10 cellular contexts compared by ENCODE assay signal in genomic region chr7:25967278-25968204, GRCh38.
DNase-seq lines count a peak whose midpoint lies in the region; ATAC-seq, FAIRE-seq and TF ChIP-seq lines count a peak whose summit lies in the region.
"Had no signal": no experiment of that assay in that cellular context is flagged by ENCODE, and none has a peak within 500 bp of the region (broad histone marks: within the 10 kb centered on the region; RNA-seq: fewer than 3 reads in every experiment).

No MANE protein-coding gene starts in this region.

- H3K9me3 ChIP-seq in CD8-positive, alpha-beta memory T cell (ENCODE audit: low read length) = no peaks in the 10 kb centered on the region
- no peaks in the 10 kb centered on the region for H3K9me3 ChIP-seq in ovary
- no peaks in the 10 kb centered on the region for H3K9me3 ChIP-seq in kidney (ENCODE audit: control insufficient read depth in 1 of 2, low read length in 2 of 2)
- no peaks in the 10 kb centered on the region for H3K9me3 ChIP-seq in MG63

- peak overlapping the region; percentile 16 to 88 (median 79) for H3K4me3 Mint-ChIP-seq in CD8-positive, alpha-beta memory T cell
- H3K4me3 Mint-ChIP-seq in T-helper 2 cell treated with Interferon-gamma antibody and Interleukin-4, amounts not matched to agents 5 μg/mL and 100 μg/mL, for 36 hours = no peak overlapping the region

- ATAC-seq in GM19324 (IDR thresholded peaks at IDR 0.05; ENCODE audit: low FRiP score, unreplicated experiment) (peak; percentile 24), HG03135 (IDR thresholded peaks at IDR 0.05; ENCODE audit: unreplicated experiment) (peak; percentile 38)

- H3K36me3 ChIP-seq in CD8-positive, alpha-beta memory T cell (ENCODE audit: insufficient read depth, low read length) = no peaks in the 10 kb centered on the region
- H3K36me3 ChIP-seq in ovary (no peaks in the 10 kb centered on the region), H7 (replicated peaks; ENCODE audit: control insufficient read depth, insufficient read depth, low read length) (no peaks in the 10 kb centered on the region), kidney (ENCODE audit: control insufficient read depth in 1 of 2, insufficient read depth in 2 of 2, low read length in 2 of 2) (no peaks in the 10 kb centered on the region), MG63 (no peaks in the 10 kb centered on the region)

- peaks cover 16 to 64% of the 10 kb centered on the region in 2 donors for H3K27me3 Mint-ChIP-seq in CD8-positive, alpha-beta memory T cell
- H3K27me3 Mint-ChIP-seq in T-helper 2 cell treated with Interferon-gamma antibody and Interleukin-4, amounts not matched to agents 5 μg/mL and 100 μg/mL, for 36 hours (ENCODE audit: low read depth) = peaks cover 23% of the 10 kb centered on the region

- TF ChIP-seq CTCF in ovary (IDR thresholded peaks at IDR 0.05) = no peak
- no peak for TF ChIP-seq CTCF in kidney (IDR thresholded peaks at IDR 0.05; ENCODE audit: borderline replicate concordance, extremely low read depth, insufficient read depth)

- no peaks in the 10 kb centered on the region for H3K36me3 Mint-ChIP-seq in CD8-positive, alpha-beta memory T cell
- H3K36me3 Mint-ChIP-seq in T-helper 2 cell treated with Interferon-gamma antibody and Interleukin-4, amounts not matched to agents 5 μg/mL and 100 μg/mL, for 36 hours (ENCODE audit: low read depth) = no peaks in the 10 kb centered on the region

- intact Hi-C loops in ovary (cut with DNase I) (no loop called here), kidney (cut with DNase I) (no loop called here)

- CTCF ChIA-PET in CD8-positive, alpha-beta memory T cell (lab: Charles Lee) = interaction anchor here (1.1 to 1.3 kb wide), 2 partner anchors 8 to 18 kb away, joined by 3 read pairs; no protein-coding TSS in a partner anchor

- H3K9ac ChIP-seq in kidney (ENCODE audit: low read length in 2 of 2) = no peak overlapping the region

- 67 to 87% (median 85%) methylated on average over 4 of the region's 4 CpGs for WGBS in ovary, 3 donors

- no peak for DNase-seq in CD8-positive, alpha-beta memory T cell
- DNase-seq in T-helper 2 cell treated with Interferon-gamma antibody and Interleukin-4, amounts not matched to agents 5 μg/mL and 100 μg/mL, for 36 hours (ENCODE audit: low spot score) = no peak
- no peak for DNase-seq in ovary
- no peak for DNase-seq in H7
- no peak for DNase-seq in kidney
- DNase-seq in MG63 = no peak
- DNase-seq: midbrain had no signal

- peaks cover 11% of the 10 kb centered on the region for H3K27me3 ChIP-seq in CD8-positive, alpha-beta memory T cell (ENCODE audit: insufficient read depth, low read length, poor library complexity, severe bottlenecking)
- H3K27me3 ChIP-seq in ovary (no peaks in the 10 kb centered on the region), H7 (ENCODE audit: control insufficient read depth, insufficient read depth, low read length) (no peaks in the 10 kb centered on the region; the same call in 1 of the 2 replicates), MG63 (peaks cover 2% of the 10 kb centered on the region)

- no peak for TF ChIP-seq POLR2A in ovary (IDR thresholded peaks at IDR 0.05)

- POLR2A ChIA-PET in CD8-positive, alpha-beta memory T cell (lab: Charles Lee) = no interaction called here

- H3K4me1 ChIP-seq in CD8-positive, alpha-beta memory T cell (ENCODE audit: insufficient read depth, low read length) = no peaks in the 10 kb centered on the region
- H3K4me1 ChIP-seq in ovary (ENCODE audit: insufficient read depth) (no peaks in the 10 kb centered on the region), kidney (ENCODE audit: control insufficient read depth in 1 of 2, insufficient read depth in 1 of 2, low read depth in 1 of 2, low read length in 2 of 2) (peaks cover 0 to 3% of the 10 kb centered on the region in 2 donors)

- H3K27ac Mint-ChIP-seq in CD8-positive, alpha-beta memory T cell = peak overlapping the region in 2 of 8 donors; percentile 20 to 65
- peak overlapping the region; percentile 40 for H3K27ac Mint-ChIP-seq in T-helper 2 cell treated with Interferon-gamma antibody and Interleukin-4, amounts not matched to agents 5 μg/mL and 100 μg/mL, for 36 hours

- H3K27ac ChIP-seq in CD8-positive, alpha-beta memory T cell (ENCODE audit: low read depth, low read length) = no peak overlapping the region
- no peak overlapping the region for H3K27ac ChIP-seq in ovary
- no peak overlapping the region for H3K27ac ChIP-seq in kidney (ENCODE audit: low read depth in 2 of 2, low read length in 2 of 2)

- H3K4me3 ChIP-seq in CD8-positive, alpha-beta memory T cell (ENCODE audit: low read length) = no peak overlapping the region
- no peak overlapping the region for H3K4me3 ChIP-seq in ovary
- H3K4me3 ChIP-seq in H7 (ENCODE audit: insufficient read depth, low read depth, low read length) = no peak overlapping the region
- H3K4me3 ChIP-seq in kidney (ENCODE audit: low read length in 2 of 2) = no peak overlapping the region
- no peak overlapping the region for H3K4me3 ChIP-seq in MG63

- peaks cover 0 to 2% (median 0%) of the 10 kb centered on the region in 5 donors for H3K9me3 Mint-ChIP-seq in CD8-positive, alpha-beta memory T cell
- no peaks in the 10 kb centered on the region for H3K9me3 Mint-ChIP-seq in T-helper 2 cell treated with Interferon-gamma antibody and Interleukin-4, amounts not matched to agents 5 μg/mL and 100 μg/mL, for 36 hours

- FAIRE-seq in kidney (lab: Jason Lieb, UNC) = no peak
- FAIRE-seq: G401.6 had no signal

- no peak for TF ChIP-seq EP300 in ovary (IDR thresholded peaks at IDR 0.05)

- H3K4me1 Mint-ChIP-seq in CD8-positive, alpha-beta memory T cell = peaks cover 18 to 21% (median 20%) of the 10 kb centered on the region in 3 donors
- H3K4me1 Mint-ChIP-seq in T-helper 2 cell treated with Interferon-gamma antibody and Interleukin-4, amounts not matched to agents 5 μg/mL and 100 μg/mL, for 36 hours (ENCODE audit: low read depth) = peaks cover 15% of the 10 kb centered on the region
